10 cellular contexts compared by ENCODE assay signal in genomic region chr2:178828496-178828895, GRCh38.
"Had no signal": no experiment of that assay in that cellular context is flagged by ENCODE, and none has a peak within 500 bp of the region (broad histone marks: within the 10 kb centered on the region; RNA-seq: fewer than 3 reads in every experiment).

No MANE protein-coding gene starts in this region.

- H3K4me1 ChIP-seq: body of pancreas, transverse colon, vagina had no signal

- H3K9me3 ChIP-seq: body of pancreas, ovary, transverse colon, vagina had no signal

- H3K27me3 ChIP-seq: body of pancreas, ovary, transverse colon, vagina had no signal

- H3K4me3 ChIP-seq: body of pancreas, ovary, transverse colon, vagina had no signal

- H3K36me3 ChIP-seq: ovary, transverse colon, vagina had no signal

- ATAC-seq: activated T-cell treated with anti-CD3 and anti-CD28 coated beads, Interleukin-2, amount 50 U/mL, for 72 hours; body of pancreas; stimulated activated naive B cell treated with anti-CD40 and anti-IgM and Interleukin-4, amounts not matched to agents 10 μg/mL and 1 μg/mL and 100 μg/mL, for 72 hours had no signal

- DNase-seq: activated CD4-positive, alpha-beta T cell treated with anti-CD3 and anti-CD28 coated beads, Interleukin-2, amount 10 ng/mL, durations not matched to agents 7 days and 5 days; activated CD8-positive, alpha-beta memory T cell treated with anti-CD3 and anti-CD28 coated beads, Interleukin-2, amount 50 U/mL, for 48 hours; activated gamma-delta T cell treated with Interleukin-2 at 50 U/mL for 16 hours; activated T-cell treated with anti-CD3 and anti-CD28 coated beads, Interleukin-2, amount 50 U/mL, for 72 hours; body of pancreas; ovary; stimulated activated CD4-positive, alpha-beta T cell treated with anti-CD3 and anti-CD28 coated beads, Interleukin-4, amount 100 ng/mL, for 1 hour; stimulated activated naive B cell treated with anti-CD40 and anti-IgM and Interleukin-4, amounts not matched to agents 10 μg/mL and 1 μg/mL and 100 μg/mL, for 72 hours; transverse colon had no signal

- H3K27ac ChIP-seq: body of pancreas, ovary, transverse colon, vagina had no signal
